1 cellular context compared by ENCODE assay signal in the genomic region with DNA sequence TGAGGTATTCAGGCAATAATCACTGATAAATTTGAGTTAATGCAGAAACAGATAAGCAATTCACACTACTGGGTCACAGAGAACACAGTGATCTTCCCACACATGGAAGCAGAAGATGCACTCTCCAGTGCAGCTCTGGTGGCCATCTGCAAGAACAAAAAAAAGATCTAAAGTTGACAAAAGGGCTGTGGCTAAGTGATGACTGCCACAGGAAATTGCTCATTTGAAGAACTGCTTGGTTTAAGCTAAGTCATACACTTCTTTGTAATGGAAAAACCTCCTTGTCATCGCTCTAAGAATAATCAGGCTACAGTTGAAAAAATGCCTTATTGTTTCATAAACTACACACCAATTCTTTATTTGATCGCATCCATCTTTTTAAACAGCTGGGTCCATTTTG.
TF ChIP-seq lines count a peak whose summit lies in the region.

No MANE protein-coding gene starts in this region.

TF ChIP-seq in GM12891, 5 proteins besides CTCF, POLR2A, EP300 and RAD21 (continued from another document):
- TF ChIP-seq POU2F2 (IDR thresholded peaks at IDR 0.05; ENCODE audit: low read depth, low read length) (no peak), PAX5 (IDR thresholded peaks at IDR 0.05; ENCODE audit: insufficient read depth, low read length, severe bottlenecking) (no peak)
